In genomic region chr6:3453410-3453809, GRCh38 we compare ENCODE assay signal across 21 cellular contexts. TPM values are rescaled to one million over a fixed set of nuclear protein-coding genes. Genes with fewer than 3 reads are reported as not detected.
DNase-seq lines count a peak whose midpoint lies in the region; ATAC-seq, FAIRE-seq and TF ChIP-seq lines count a peak whose summit lies in the region.
"Had no signal": no experiment of that assay in that cellular context is flagged by ENCODE, and none has a peak within 500 bp of the region (broad histone marks: within the 10 kb centered on the region; RNA-seq: fewer than 3 reads in every experiment).

No MANE protein-coding gene starts in this region.

- H3K9me3 ChIP-seq in H9 (ENCODE audit: control insufficient read depth, low read depth, low read length), result no peaks in the 10 kb centered on the region
- no peaks in the 10 kb centered on the region; the same call in 2 of the 3 replicates for H3K9me3 ChIP-seq in GM12878 (replicated peaks; ENCODE audit: control insufficient read depth, insufficient read depth, low read length)
- no peaks in the 10 kb centered on the region for H3K9me3 ChIP-seq in neuron (ENCODE audit: low read length)
- no peaks in the 10 kb centered on the region for H3K9me3 ChIP-seq in uterus
- H3K9me3 ChIP-seq: BE2C, esophagus muscularis mucosa, psoas muscle, testis had no signal

- SMC1A ChIA-PET in GM12878 (lab: Charles Lee; ENCODE audit: uncharacterized antibody, unreplicated experiment), result interaction anchor here (0.7 to 5.1 kb wide), 15 partner anchors 8 to 334 kb away, joined by 3 to 46 read pairs (median 4); no protein-coding TSS in a partner anchor

- H2AK5ac ChIP-seq in H9 (ENCODE audit: insufficient read length, low read length), result no peak overlapping the region

- H3K4me1 Mint-ChIP-seq in H9, result peaks cover 14 to 15% of the 10 kb centered on the region in 2 experiments

- no CpG with 5 or more reads among the region's 3 CpGs for WGBS in H9 (ENCODE audit: extremely low coverage, insufficient read length, low lambda C conversion rate)
- 14% methylated on average over 3 of the region's 3 CpGs for WGBS in GM12878 (ENCODE audit: insufficient coverage, insufficient replicate concordance, low lambda C conversion rate, missing lambda C conversion rate)

- no peak for TF ChIP-seq POLR2A in GM12878 (IDR thresholded peaks at IDR 0.05; ENCODE audit: low read depth, low read length)
- no peak for TF ChIP-seq POLR2A in uterus (IDR thresholded peaks at IDR 0.05)

- no peak overlapping the region for H3K27ac ChIP-seq in H9 (ENCODE audit: insufficient read length, low read depth, low read length)
- no peak overlapping the region for H3K27ac ChIP-seq in GM12878 (ENCODE audit: control insufficient read depth, insufficient read depth)
- no peak overlapping the region for H3K27ac ChIP-seq in uterus
- H3K27ac ChIP-seq: esophagus muscularis mucosa, psoas muscle, testis had no signal

- peaks cover 41% of the 10 kb centered on the region; the same call in 1 of the 2 replicates for H3K79me2 ChIP-seq in H9 (ENCODE audit: insufficient read depth, low read length)
- no peaks in the 10 kb centered on the region for H3K79me2 ChIP-seq in GM12878 (ENCODE audit: control insufficient read depth, insufficient read depth, low read length)

- no peak overlapping the region for H4K91ac ChIP-seq in H9 (ENCODE audit: insufficient read length, low read depth, low read length)

- H3K79me1 ChIP-seq in H9 (ENCODE audit: insufficient read depth, low read depth, low read length, poor library complexity, severe bottlenecking), result peaks cover 8% of the 10 kb centered on the region

- CTCF ChIA-PET in GM12878 (lab: Yijun Ruan, JAX), result interaction anchor here (0.8 to 4.9 kb wide), 12 partner anchors 14 to 176 kb away, joined by 3 to 55 read pairs (median 8); no protein-coding TSS in a partner anchor

- peak overlapping the region; percentile 86 for H3K4me2 ChIP-seq in H9 (ENCODE audit: insufficient read depth, insufficient read length, low read length)
- H3K4me2 ChIP-seq in GM12878 (ENCODE audit: control insufficient read depth, insufficient read depth), result no peak overlapping the region

- no peak overlapping the region for H2BK5ac ChIP-seq in H9 (ENCODE audit: insufficient read length, low read length)

- no peak overlapping the region for H3K4me3 Mint-ChIP-seq in H9
- H3K4me3 Mint-ChIP-seq: activated naive CD4-positive, alpha-beta T cell treated with anti-CD3 and anti-CD28 coated beads for 36 hours; dendritic cell treated with granulocyte-macrophage colony-stimulating factor and Interleukin-4, amounts not matched to agents 40 ng/mL and 50 ng/mL, for 4 days; immature natural killer cell had no signal

- peaks cover 0 to 4% of the 10 kb centered on the region in 2 experiments; a peak in 1 of 5 replicates for H3K9me3 Mint-ChIP-seq in H9
- H3K9me3 Mint-ChIP-seq: dendritic cell treated with granulocyte-macrophage colony-stimulating factor and Interleukin-4, amounts not matched to agents 40 ng/mL and 50 ng/mL, for 4 days; immature natural killer cell had no signal

- no peaks in the 10 kb centered on the region; the same call in 1 of the 2 replicates for H3K27me3 ChIP-seq in H9 (ENCODE audit: insufficient read depth, low read length)
- peaks cover 7 to 8% of the 10 kb centered on the region in 2 experiments; a peak in 3 of 4 replicates for H3K27me3 ChIP-seq in GM12878 (replicated peaks in 1 of 2; ENCODE audit: control insufficient read depth in 2 of 2, insufficient read depth in 2 of 2, low read length in 1 of 2)
- no peaks in the 10 kb centered on the region for H3K27me3 ChIP-seq in neuron (ENCODE audit: insufficient read depth, low read length)
- no peaks in the 10 kb centered on the region for H3K27me3 ChIP-seq in uterus
- H3K27me3 ChIP-seq: esophagus muscularis mucosa, testis had no signal

- TF ChIP-seq RAD21 in GM12878 (IDR thresholded peaks at IDR 0.05; ENCODE audit: insufficient read depth, low read depth, low read length), result peak; percentile 24; the same call in 1 of the 2 replicates

- H4K20me1 ChIP-seq in H9 (ENCODE audit: control insufficient read depth, insufficient read depth, insufficient read length) (no peaks in the 10 kb centered on the region), GM12878 (ENCODE audit: control insufficient read depth, insufficient read depth) (no peaks in the 10 kb centered on the region)

- no peak overlapping the region for H2AFZ ChIP-seq in H9 (ENCODE audit: low read length)
- H2AFZ ChIP-seq in GM12878 (ENCODE audit: control insufficient read depth, low read depth, low read length), result no peak overlapping the region
- H2AFZ ChIP-seq in neuron (ENCODE audit: low read depth, low read length), result no peak overlapping the region

- peaks cover 13% of the 10 kb centered on the region for H3K27me3 Mint-ChIP-seq in H9 (ENCODE audit: low read depth)

- no peak overlapping the region for H3K14ac ChIP-seq in H9 (ENCODE audit: insufficient read depth, low read length)

- RAD21 ChIA-PET in GM12878 (lab: Charles Lee; ENCODE audit: unreplicated experiment), result interaction anchor here (1.0 to 3.2 kb wide), 16 partner anchors 10 to 278 kb away, joined by 3 to 22 read pairs (median 6); no protein-coding TSS in a partner anchor

- no peak overlapping the region for H2BK15ac ChIP-seq in H9 (ENCODE audit: low read depth, low read length)

- H3K4me3 ChIP-seq in GM12878 (no peak overlapping the region), neuron (ENCODE audit: low read length) (peak overlapping the region; percentile 69), uterus (no peak overlapping the region)
- H3K4me3 ChIP-seq: lung, testis had no signal

- H3K23ac ChIP-seq in H9 (ENCODE audit: insufficient read length, low read depth, low read length), result no peak overlapping the region

- H3K36me3 ChIP-seq in GM12878 (ENCODE audit: control insufficient read depth in 2 of 2, insufficient read depth in 2 of 2, low read length in 1 of 2) (no peaks in the 10 kb centered on the region), neuron (ENCODE audit: insufficient read depth, low read length) (no peaks in the 10 kb centered on the region), uterus (no peaks in the 10 kb centered on the region)
- H3K36me3 ChIP-seq: BE2C, esophagus muscularis mucosa had no signal

- peaks cover 4% of the 10 kb centered on the region for H3K4me1 ChIP-seq in H9 (ENCODE audit: insufficient read depth, low read length)
- peaks cover 13% of the 10 kb centered on the region; the same call in 1 of the 2 replicates for H3K4me1 ChIP-seq in GM12878 (ENCODE audit: control insufficient read depth, insufficient read depth, low read length)
- H3K4me1 ChIP-seq in neuron (ENCODE audit: insufficient read depth, low read length), result peaks cover 43% of the 10 kb centered on the region
- H3K4me1 ChIP-seq in uterus, result peaks cover 0 to 17% of the 10 kb centered on the region in 2 donors
- H3K4me1 ChIP-seq: BE2C had no signal

- DNase-seq in H9 (no peak), NCI-H526 (lab: John Stamatoyannopoulos, UW) (peak; percentile 54 to 69), GM12878 (ENCODE audit: low read depth, low spot score) (no peak), uterus (no peak)
- no peak for DNase-seq in activated CD4-positive, alpha-beta T cell treated with anti-CD3 and anti-CD28 coated beads, Interleukin-2, amount 50 U/mL, for 48 hours
- DNase-seq: activated CD4-positive, alpha-beta T cell treated with anti-CD3 and anti-CD28 coated beads for 48 hours; activated CD8-positive, alpha-beta memory T cell treated with anti-CD3 and anti-CD28 coated beads, Interleukin-2, amount 50 U/mL, for 48 hours; activated naive CD4-positive, alpha-beta T cell treated with anti-CD3 and anti-CD28 coated beads for 36 hours; BE2C; immature natural killer cell; KG1; naive thymus-derived CD4-positive, alpha-beta T cell; psoas muscle; testis had no signal

- H3K18ac ChIP-seq in H9 (ENCODE audit: insufficient read length, low read depth, low read length), result no peak overlapping the region

- no TSS peak for BruUV-seq in GM12878 (replicated peaks; lab: Mats Ljungman, UMichigan)

- FAIRE-seq in GM12878 (lab: Jason Lieb, UNC), result no peak
- FAIRE-seq: D721Med, G401.6 had no signal

- no peak overlapping the region for H2BK12ac ChIP-seq in H9 (ENCODE audit: insufficient read length, low read depth, low read length)

- in situ Hi-C loops in GM12878 (cut with MboI), result no loop called here

- H3T11ph ChIP-seq in H9 (ENCODE audit: low read length), result no peak overlapping the region

- H3K4ac ChIP-seq in H9 (ENCODE audit: low read depth, low read length), result no peak overlapping the region

- no peak overlapping the region for H2BK20ac ChIP-seq in H9 (ENCODE audit: low read depth, low read length, poor library complexity, severe bottlenecking)

- no peak overlapping the region for H4K8ac ChIP-seq in H9 (replicated peaks; ENCODE audit: insufficient read length, low read depth, low read length)

- peaks cover 0 to 16% (median 2%) of the 10 kb centered on the region in 3 experiments; a peak in 6 of 7 replicates for H3K36me3 Mint-ChIP-seq in H9 (ENCODE audit: insufficient read depth in 1 of 3, low read depth in 3 of 3)
- H3K36me3 Mint-ChIP-seq: immature natural killer cell had no signal

- peaks cover 22% of the 10 kb centered on the region for H3K23me2 ChIP-seq in H9 (ENCODE audit: insufficient read length, low read depth, low read length, poor library complexity, severe bottlenecking)

- intact Hi-C loops in GM12878 (cut with micrococcal nuclease; ENCODE audit: unreplicated experiment), result no loop called here
- intact Hi-C loops in uterus (cut with DNase I; ENCODE audit: low total_unique reads), result loop anchor here (10.0 kb wide), 1 partner anchor 169 kb away; no protein-coding TSS in a partner anchor

- TF ChIP-seq CTCF in H9 (conservative IDR thresholded peaks at IDR 0.05) (no peak), GM12878 (IDR thresholded peaks at IDR 0.05 in 2 of 3, conservative IDR thresholded peaks at IDR 0.05 in 1 of 3; ENCODE audit: control insufficient read depth in 2 of 3, extremely low read depth in 1 of 3, insufficient read depth in 1 of 3, low read depth in 3 of 3, low read length in 3 of 3) (peak in 2 of 3 experiments; percentile 2 to 31; a peak in 2 of 6 replicates), uterus (IDR thresholded peaks at IDR 0.05) (no peak)

- H3K27ac Mint-ChIP-seq in H9, result no peak overlapping the region
- H3K27ac Mint-ChIP-seq: activated naive CD4-positive, alpha-beta T cell treated with anti-CD3 and anti-CD28 coated beads for 36 hours; dendritic cell treated with granulocyte-macrophage colony-stimulating factor and Interleukin-4, amounts not matched to agents 40 ng/mL and 50 ng/mL, for 4 days; immature natural killer cell had no signal

- POLR2A ChIA-PET in GM12878 (lab: Charles Lee), result interaction anchor here (0.6 to 1.6 kb wide), 2 partner anchors 37 to 39 kb away, joined by 3 read pairs; no protein-coding TSS in a partner anchor

- no peak overlapping the region for H3K56ac ChIP-seq in H9 (ENCODE audit: insufficient read length, low read depth, low read length)

- H3K9ac ChIP-seq in H9 (ENCODE audit: extremely low read depth, insufficient read length, low read length) (no peak overlapping the region), GM12878 (ENCODE audit: control insufficient read depth, insufficient read depth, low read length) (no peak overlapping the region)

- no peak overlapping the region for H4K5ac ChIP-seq in H9 (ENCODE audit: insufficient read length, low read depth, low read length)

- TF ChIP-seq EP300 in GM12878 (IDR thresholded peaks at IDR 0.05; ENCODE audit: borderline replicate concordance in 1 of 2, control insufficient read depth in 1 of 2, low read depth in 2 of 2, low read length in 2 of 2), result no peak

- H2BK120ac ChIP-seq in H9 (ENCODE audit: low read depth, low read length, poor library complexity, severe bottlenecking), result no peak overlapping the region

- no peak for ATAC-seq in GM12878
- no peak for ATAC-seq in GM21619 (IDR thresholded peaks at IDR 0.05; ENCODE audit: unreplicated experiment)
- ATAC-seq: naive thymus-derived CD4-positive, alpha-beta T cell; psoas muscle had no signal

RNA-seq across cellular contexts. Expression of gene SLC22A23, which starts 3.4 kb away (rescaled TPM):
- total RNA-seq in H9 (2021), result 6.1 and 6.8 TPM in 2 replicates
- total RNA-seq in GM12878 (2013; cell fraction: nucleolus; rRNA removed), result 117 and 146 TPM in 2 replicates
- total RNA-seq in GM12878 (2014; rRNA removed), result 1.7 and 1.9 TPM in 2 replicates
- 0.67 and 0.88 TPM in 2 replicates for total RNA-seq in GM12878 (2014; rRNA removed; fragmentation: Illumina TruSeq; extraction: Trizol)
- total RNA-seq in GM12878 (2021), result 2.4 and 3.0 TPM in 2 replicates
- 0.80 TPM for polyA plus RNA-seq in GM12878 (2011; ENCODE audit: low read depth)
- polyA plus RNA-seq in GM12878 (2011; rRNA removed), result 0.14 and 0.42 TPM in 2 replicates
- 0.52 and 0.57 TPM in 2 replicates for polyA plus RNA-seq in GM12878 (2011; cell fraction: cytosol; rRNA removed)
- 1.6 and 1.9 TPM in 2 replicates for polyA plus RNA-seq in GM12878 (2011; cell fraction: nucleus; rRNA removed)
- polyA plus RNA-seq in GM12878 (2012), result 1.1 and 1.5 TPM in 2 replicates
- 0.33 and 0.94 TPM in 2 replicates for polyA plus RNA-seq in GM12878 (2014; fragmentation: Illumina TruSeq; extraction: Trizol)
- under 1 TPM; 0.20 to 0.24 TPM for polyA plus RNA-seq in GM12878 (2014; fragmentation: Nextera tagmentation; extraction: Ambion mirVana)
- 1.1 and 1.4 TPM in 2 replicates for polyA plus RNA-seq in GM12878 (2014; rRNA removed)
- under 1 TPM; 0.55 to 0.81 TPM for polyA plus RNA-seq in GM12878 (2016; fragmentation: Nextera tagmentation; extraction: Ambion mirVana)
- 1.0 and 1.3 TPM in 2 replicates for polyA minus RNA-seq in GM12878 (2011; rRNA and poly(A)+ RNA removed)
- not detected in 2 replicates for polyA minus RNA-seq in GM12878 (2011; cell fraction: cytosol; rRNA and poly(A)+ RNA removed)
- 2.2 and 2.7 TPM in 2 replicates for polyA minus RNA-seq in GM12878 (2011; cell fraction: nucleus; rRNA and poly(A)+ RNA removed)
- 10 to 100 TPM in 2 of 4 donors, 1 to 10 TPM in 2; 5.4 to 27.6 (median 9.7) TPM for total RNA-seq in uterus

Comparison
In these comparisons a context has a peak if more than half of its experiments do, and no peak if none do; other contexts are left out.
1. DNase-seq: peak in NCI-H526 (2 of 2); none in H9 (single experiment), GM12878 (single experiment), activated CD4-positive, alpha-beta T cell treated with anti-CD3 and anti-CD28 coated beads, Interleukin-2, amount 50 U/mL, for 48 hours (0 of 2) and uterus (0 of 2).
2. CTCF ChIP-seq: peak in GM12878 (2 of 3); none in H9 (single experiment) and uterus (0 of 4).